8 cellular contexts compared by ENCODE assay signal in genomic region chr1:153919879-153920852, GRCh38. TPM values are rescaled to one million over a fixed set of nuclear protein-coding genes. Genes with fewer than 3 reads are reported as not detected.
DNase-seq lines count a peak whose midpoint lies in the region; ATAC-seq and TF ChIP-seq lines count a peak whose summit lies in the region.

No MANE protein-coding gene starts in this region.

- peaks cover 4% of the 10 kb centered on the region for H3K36me3 Mint-ChIP-seq in activated naive CD4-positive, alpha-beta T cell treated with anti-CD3 and anti-CD28 coated beads, Interleukin-2, amount 50 U/mL, for 24 hours
- peaks cover 35% of the 10 kb centered on the region for H3K36me3 Mint-ChIP-seq in effector memory CD8-positive, alpha-beta T cell (ENCODE audit: insufficient read depth)

- peak overlapping the region; percentile 75 to 95 for H3K4me3 ChIP-seq in neutrophil (ENCODE audit: low read depth in 1 of 2, low read length in 1 of 2)

- no peaks in the 10 kb centered on the region for H3K9me3 ChIP-seq in neutrophil

- TF ChIP-seq CTCF in neutrophil (IDR thresholded peaks at IDR 0.05) = no peak

- H3K27me3 ChIP-seq in neutrophil = no peaks in the 10 kb centered on the region

- H3K27ac Mint-ChIP-seq in activated naive CD4-positive, alpha-beta T cell treated with anti-CD3 and anti-CD28 coated beads, Interleukin-2, amount 50 U/mL, for 24 hours = peak overlapping the region; percentile 92
- peak overlapping the region; percentile 99 for H3K27ac Mint-ChIP-seq in effector memory CD8-positive, alpha-beta T cell

- H3K27ac ChIP-seq in neutrophil = peak overlapping the region; percentile 98

- peak; percentile 9 for ATAC-seq in effector memory CD8-positive, alpha-beta T cell (replicated peaks)
- ATAC-seq in HG02623 (IDR thresholded peaks at IDR 0.05; ENCODE audit: unreplicated experiment) (no peak), HG03442 (IDR thresholded peaks at IDR 0.05; ENCODE audit: unreplicated experiment) (no peak)

- no peaks in the 10 kb centered on the region for H3K27me3 Mint-ChIP-seq in activated naive CD4-positive, alpha-beta T cell treated with anti-CD3 and anti-CD28 coated beads, Interleukin-2, amount 50 U/mL, for 24 hours
- no peaks in the 10 kb centered on the region for H3K27me3 Mint-ChIP-seq in effector memory CD8-positive, alpha-beta T cell

- no peak for DNase-seq in activated naive CD4-positive, alpha-beta T cell (lab: John Stamatoyannopoulos, UW)
- DNase-seq in RPMI7951 (ENCODE audit: low read depth) = peak; percentile 17
- DNase-seq in effector memory CD8-positive, alpha-beta T cell = peak in 1 of 3 experiments; percentile 19
- no peak for DNase-seq in globus pallidus (ENCODE audit: low spot score)

- H3K9me3 Mint-ChIP-seq in activated naive CD4-positive, alpha-beta T cell treated with anti-CD3 and anti-CD28 coated beads, Interleukin-2, amount 50 U/mL, for 24 hours = no peaks in the 10 kb centered on the region
- H3K9me3 Mint-ChIP-seq in effector memory CD8-positive, alpha-beta T cell = no peaks in the 10 kb centered on the region

- peaks cover 58% of the 10 kb centered on the region for H3K4me1 Mint-ChIP-seq in activated naive CD4-positive, alpha-beta T cell treated with anti-CD3 and anti-CD28 coated beads, Interleukin-2, amount 50 U/mL, for 24 hours
- peaks cover 32 to 63% of the 10 kb centered on the region in 2 donors for H3K4me1 Mint-ChIP-seq in effector memory CD8-positive, alpha-beta T cell (ENCODE audit: low read depth in 2 of 2)

- peak overlapping the region; percentile 91 for H3K4me3 Mint-ChIP-seq in activated naive CD4-positive, alpha-beta T cell treated with anti-CD3 and anti-CD28 coated beads, Interleukin-2, amount 50 U/mL, for 24 hours
- H3K4me3 Mint-ChIP-seq in effector memory CD8-positive, alpha-beta T cell = peak overlapping the region; percentile 95 to 97

- peaks cover 8% of the 10 kb centered on the region for H3K36me3 ChIP-seq in neutrophil

- peaks cover 37 to 38% of the 10 kb centered on the region in 2 experiments for H3K4me1 ChIP-seq in neutrophil (ENCODE audit: control insufficient read depth in 1 of 2, insufficient read depth in 1 of 2, low read depth in 1 of 2, low read length in 1 of 2)

RNA-seq across cellular contexts. Expression of gene GATAD2B, which starts 2.6 kb away (rescaled TPM):
- 5.1 and 7.3 TPM in 2 replicates for total RNA-seq in RPMI7951 (2014; rRNA removed; shearing (Covaris generic))

RNA-seq across cellular contexts. Expression of gene DENND4B, which starts 26.4 kb away (rescaled TPM):
- total RNA-seq in RPMI7951 (2014; rRNA removed; shearing (Covaris generic)) = 5.9 and 8.0 TPM in 2 replicates

RNA-seq across cellular contexts. Expression of gene CRTC2, which starts 38.2 kb away (rescaled TPM):
- 9.1 and 11.2 TPM in 2 replicates for total RNA-seq in RPMI7951 (2014; rRNA removed; shearing (Covaris generic))

RNA-seq across cellular contexts. Expression of gene SLC39A1, which starts 43.2 kb away (rescaled TPM):
- 70.4 and 95.4 TPM in 2 replicates for total RNA-seq in RPMI7951 (2014; rRNA removed; shearing (Covaris generic))

RNA-seq across cellular contexts. Expression of gene CREB3L4, which starts 47.5 kb away (rescaled TPM):
- total RNA-seq in RPMI7951 (2014; rRNA removed; shearing (Covaris generic)) = 7.0 and 10.4 TPM in 2 replicates
